8 cellular contexts compared by ENCODE assay signal in the genomic region with DNA sequence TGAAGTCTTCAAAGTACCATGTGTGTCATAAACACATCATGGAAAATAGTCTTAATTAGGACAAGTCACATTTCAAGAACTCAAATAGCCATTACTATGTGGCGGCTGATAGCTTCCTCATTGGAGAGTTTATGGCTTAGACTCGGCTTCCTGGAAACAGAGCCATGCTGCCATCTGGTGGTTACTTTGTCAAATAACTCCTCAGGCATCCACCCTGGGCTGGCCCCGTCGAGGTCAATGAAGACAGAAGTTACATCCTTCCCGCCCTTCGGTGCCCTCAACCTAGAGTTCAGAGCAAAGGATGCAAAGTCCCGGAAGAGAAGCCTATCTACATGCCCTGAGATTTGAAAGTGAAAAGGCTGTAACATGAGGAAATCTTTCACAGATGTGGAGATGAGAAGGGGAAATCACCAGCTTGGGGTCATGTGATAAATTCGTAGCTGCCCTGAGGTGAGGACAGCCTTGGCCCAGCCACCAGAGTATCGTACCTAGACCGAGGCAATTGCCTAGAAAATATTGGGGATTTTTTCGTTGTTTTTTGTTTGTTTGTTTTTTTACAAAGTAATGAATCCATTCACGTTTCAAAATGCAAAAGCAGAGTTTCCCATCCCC. TPM values are rescaled to one million over a fixed set of nuclear protein-coding genes. Genes with fewer than 3 reads are reported as not detected.
DNase-seq lines count a peak whose midpoint lies in the region; ATAC-seq and TF ChIP-seq lines count a peak whose summit lies in the region.

No MANE protein-coding gene starts in this region.

- TF ChIP-seq POLR2A in right lobe of liver (IDR thresholded peaks at IDR 0.05), result no peak

- intact Hi-C loops in dendritic cell treated with granulocyte-macrophage colony-stimulating factor and Interleukin-4, amounts not matched to agents 40 ng/mL and 50 ng/mL, for 4 days (cut with micrococcal nuclease), result loop anchor here (1.0 to 2.0 kb wide), 4 partner anchors 47 to 531 kb away; no protein-coding TSS in a partner anchor
- intact Hi-C loops in right lobe of liver (cut with DNase I), result loop anchor here in 1 of 2 donors (5.0 kb wide), 1 partner anchor 146 kb away; no protein-coding TSS in a partner anchor

- peak; percentile 65 for DNase-seq in HK-2 (ENCODE audit: unreplicated experiment)
- peak; percentile 77 for DNase-seq in NCI-H748 treated with DMSO at 0.1 percent for 48 hours (lab: John Stamatoyannopoulos, UW)
- peak; percentile 83 for DNase-seq in activated CD4-positive, alpha-beta T cell treated with anti-CD3 and anti-CD28 coated beads, Interleukin-2, amount 10 ng/mL, durations not matched to agents 7 days and 5 days
- DNase-seq in right lobe of liver, result peak; percentile 57 to 73 (median 67)
- DNase-seq in stimulated activated CD4-positive, alpha-beta T cell treated with anti-CD3 and anti-CD28 coated beads, TNF-alpha, amount 100 ng/mL, for 48 hours (ENCODE audit: low read depth in 3 of 3), result peak; percentile 49 to 65 (median 64)

- H3K4me3 Mint-ChIP-seq in activated CD4-positive, alpha-beta T cell treated with anti-CD3 and anti-CD28 coated beads, Interleukin-2, amount 10 ng/mL, durations not matched to agents 7 days and 5 days, result no peak overlapping the region
- peak overlapping the region; percentile 40 for H3K4me3 Mint-ChIP-seq in dendritic cell treated with granulocyte-macrophage colony-stimulating factor and Interleukin-4, amounts not matched to agents 40 ng/mL and 50 ng/mL, for 4 days

- H3K4me1 Mint-ChIP-seq in activated CD4-positive, alpha-beta T cell treated with anti-CD3 and anti-CD28 coated beads, Interleukin-2, amount 10 ng/mL, durations not matched to agents 7 days and 5 days, result peaks cover 5% of the 10 kb centered on the region
- peaks cover 5% of the 10 kb centered on the region for H3K4me1 Mint-ChIP-seq in dendritic cell treated with granulocyte-macrophage colony-stimulating factor and Interleukin-4, amounts not matched to agents 40 ng/mL and 50 ng/mL, for 4 days (ENCODE audit: low read depth)

- no peak overlapping the region for H3K4me3 ChIP-seq in right lobe of liver

- H3K9me3 Mint-ChIP-seq in activated CD4-positive, alpha-beta T cell treated with anti-CD3 and anti-CD28 coated beads, Interleukin-2, amount 10 ng/mL, durations not matched to agents 7 days and 5 days, result no peaks in the 10 kb centered on the region
- H3K9me3 Mint-ChIP-seq in dendritic cell treated with granulocyte-macrophage colony-stimulating factor and Interleukin-4, amounts not matched to agents 40 ng/mL and 50 ng/mL, for 4 days, result no peaks in the 10 kb centered on the region

- CTCF ChIA-PET in activated CD4-positive, alpha-beta T cell treated with anti-CD3 and anti-CD28 coated beads, Interleukin-2, amount 10 ng/mL, durations not matched to agents 7 days and 5 days (lab: Charles Lee), result interaction anchor here (0.7 to 2.0 kb wide), 10 partner anchors 135 to 263 kb away, joined by 3 to 8 read pairs (median 4); no protein-coding TSS in a partner anchor

- no peak overlapping the region for H3K27ac Mint-ChIP-seq in activated CD4-positive, alpha-beta T cell treated with anti-CD3 and anti-CD28 coated beads, Interleukin-2, amount 10 ng/mL, durations not matched to agents 7 days and 5 days
- H3K27ac Mint-ChIP-seq in dendritic cell treated with granulocyte-macrophage colony-stimulating factor and Interleukin-4, amounts not matched to agents 40 ng/mL and 50 ng/mL, for 4 days, result no peak overlapping the region

- no peaks in the 10 kb centered on the region for H3K4me1 ChIP-seq in right lobe of liver

- POLR2A ChIA-PET in activated CD4-positive, alpha-beta T cell treated with anti-CD3 and anti-CD28 coated beads, Interleukin-2, amount 10 ng/mL, durations not matched to agents 7 days and 5 days (lab: Charles Lee), result no interaction called here

- no peaks in the 10 kb centered on the region for H3K36me3 Mint-ChIP-seq in activated CD4-positive, alpha-beta T cell treated with anti-CD3 and anti-CD28 coated beads, Interleukin-2, amount 10 ng/mL, durations not matched to agents 7 days and 5 days (ENCODE audit: low read depth)
- H3K36me3 Mint-ChIP-seq in dendritic cell treated with granulocyte-macrophage colony-stimulating factor and Interleukin-4, amounts not matched to agents 40 ng/mL and 50 ng/mL, for 4 days (ENCODE audit: low read depth), result no peaks in the 10 kb centered on the region

- no peaks in the 10 kb centered on the region for H3K9me3 ChIP-seq in right lobe of liver

- no peaks in the 10 kb centered on the region for H3K36me3 ChIP-seq in right lobe of liver

- peaks cover 8% of the 10 kb centered on the region for H3K27me3 Mint-ChIP-seq in activated CD4-positive, alpha-beta T cell treated with anti-CD3 and anti-CD28 coated beads, Interleukin-2, amount 10 ng/mL, durations not matched to agents 7 days and 5 days
- H3K27me3 Mint-ChIP-seq in dendritic cell treated with granulocyte-macrophage colony-stimulating factor and Interleukin-4, amounts not matched to agents 40 ng/mL and 50 ng/mL, for 4 days, result peaks cover 10% of the 10 kb centered on the region

- H3K27ac ChIP-seq in C4-2B (no peak overlapping the region), right lobe of liver (no peak overlapping the region)

- 5% methylated on average over 12 of the region's 12 CpGs for WGBS in right lobe of liver (ENCODE audit: insufficient coverage, low coverage, low lambda C conversion rate, missing lambda C conversion rate)

- H3K27me3 ChIP-seq in right lobe of liver, result no peaks in the 10 kb centered on the region

- peak; percentile 92 for TF ChIP-seq CTCF in C4-2B (conservative IDR thresholded peaks at IDR 0.05)
- peak; percentile 82 to 90 (median 86) for TF ChIP-seq CTCF in right lobe of liver (IDR thresholded peaks at IDR 0.05)

- ATAC-seq in GM19351 (IDR thresholded peaks at IDR 0.05; ENCODE audit: unreplicated experiment) (peak; percentile 94), right lobe of liver (peak; percentile 98 to 99 (median 98))

RNA-seq across cellular contexts. Expression of a gene that starts 45.5 kb away (rescaled TPM):
- total RNA-seq in activated CD4-positive, alpha-beta T cell treated with anti-CD3 and anti-CD28 coated beads, Interleukin-2, amount 10 ng/mL, durations not matched to agents 7 days and 5 days, result 10 to 100 TPM in 1 of 2 experiments, 1 to 10 TPM in 1; 9.2 to 10.2 TPM
- total RNA-seq in right lobe of liver, result 1 to 10 TPM; 1.1 to 2.2 (median 1.4) TPM
